In genomic region chr14:101463566-101464171, GRCh38 we compare ENCODE assay signal across 21 cellular contexts.
A peak's percentile ranks its signal among the peaks of the same experiment; 100 is the strongest.
DNase-seq lines count a peak whose midpoint lies in the region; ATAC-seq and TF ChIP-seq lines count a peak whose summit lies in the region.
"Had no signal": no experiment of that assay in that cellular context is flagged by ENCODE, and none has a peak within 500 bp of the region (broad histone marks: within the 10 kb centered on the region; RNA-seq: fewer than 3 reads in every experiment).

No MANE protein-coding gene starts in this region.

- intact Hi-C loops in posterior vena cava (cut with DNase I) = loop anchor here in 1 of 2 donors (5.0 kb wide), 1 partner anchor 391 kb away; no protein-coding TSS in a partner anchor

- H3K27ac ChIP-seq in Peyer's patch = no peak overlapping the region

- no peak for TF ChIP-seq POLR2A in Peyer's patch (IDR thresholded peaks at IDR 0.05)

- no peak for TF ChIP-seq CTCF in Peyer's patch (IDR thresholded peaks at IDR 0.05)

- no peak overlapping the region for H3K4me3 ChIP-seq in Peyer's patch
- H3K4me3 ChIP-seq: HAP-1 had no signal

- peak; percentile 11 for ATAC-seq in left lobe of liver
- ATAC-seq in GM21515 (IDR thresholded peaks at IDR 0.05; ENCODE audit: unreplicated experiment) = no peak

- H3K36me3 ChIP-seq in Peyer's patch = no peaks in the 10 kb centered on the region
- H3K36me3 ChIP-seq: HAP-1 had no signal

- peak; percentile 28 for DNase-seq in activated CD8-positive, alpha-beta memory T cell treated with anti-CD3 and anti-CD28 coated beads for 24 hours
- DNase-seq in activated CD8-positive, alpha-beta memory T cell treated with anti-CD3 and anti-CD28 coated beads, Interleukin-2, amount 50 U/mL, for 4 hours = no peak
- DNase-seq in Peyer's patch = peak in 2 of 3 donors; percentile 15 to 34
- no peak for DNase-seq in left lobe of liver (ENCODE audit: low spot score)
- peak; percentile 4 for DNase-seq in posterior vena cava (ENCODE audit: low spot score)
- no peak for DNase-seq in NCI-H345 treated with DMSO at 0.1 percent for 48 hours (lab: John Stamatoyannopoulos, UW; ENCODE audit: unreplicated experiment)
- no peak for DNase-seq in NCI-H2227 (lab: John Stamatoyannopoulos, UW; ENCODE audit: unreplicated experiment)
- DNase-seq: 8988T; CD4-positive, CD25-positive, alpha-beta regulatory T cell; COR-L47; DMS 273 treated with DMSO at 0.1 percent for 48 hours; DND-41; KBM-7; NCI-H1694 treated with DMSO at 0.1 percent for 48 hours; NCI-H2107; NCI-H2227 treated with DMSO at 0.1 percent for 48 hours; NCI-H524; RPMI8226; SIG-M5 had no signal

- peaks cover 0 to 6% (median 0%) of the 10 kb centered on the region in 4 donors for H3K4me1 ChIP-seq in Peyer's patch
- H3K4me1 ChIP-seq: HAP-1 had no signal

- H3K9me3 ChIP-seq in Peyer's patch = no peaks in the 10 kb centered on the region
- H3K9me3 ChIP-seq: HAP-1 had no signal

- peaks cover 0 to 8% of the 10 kb centered on the region in 2 donors for H3K27me3 ChIP-seq in Peyer's patch

Comparison
In these comparisons a context has a peak if more than half of its experiments do, and no peak if none do; other contexts are left out.
1. DNase-seq: peak in activated CD8-positive, alpha-beta memory T cell treated with anti-CD3 and anti-CD28 coated beads for 24 hours (single experiment), Peyer's patch (2 of 3) and posterior vena cava (single experiment); none in activated CD8-positive, alpha-beta memory T cell treated with anti-CD3 and anti-CD28 coated beads, Interleukin-2, amount 50 U/mL, for 4 hours (single experiment), left lobe of liver (single experiment), NCI-H345 treated with DMSO at 0.1 percent for 48 hours (single experiment) and NCI-H2227 (single experiment).